19 cellular contexts compared by ENCODE assay signal in the genomic region with DNA sequence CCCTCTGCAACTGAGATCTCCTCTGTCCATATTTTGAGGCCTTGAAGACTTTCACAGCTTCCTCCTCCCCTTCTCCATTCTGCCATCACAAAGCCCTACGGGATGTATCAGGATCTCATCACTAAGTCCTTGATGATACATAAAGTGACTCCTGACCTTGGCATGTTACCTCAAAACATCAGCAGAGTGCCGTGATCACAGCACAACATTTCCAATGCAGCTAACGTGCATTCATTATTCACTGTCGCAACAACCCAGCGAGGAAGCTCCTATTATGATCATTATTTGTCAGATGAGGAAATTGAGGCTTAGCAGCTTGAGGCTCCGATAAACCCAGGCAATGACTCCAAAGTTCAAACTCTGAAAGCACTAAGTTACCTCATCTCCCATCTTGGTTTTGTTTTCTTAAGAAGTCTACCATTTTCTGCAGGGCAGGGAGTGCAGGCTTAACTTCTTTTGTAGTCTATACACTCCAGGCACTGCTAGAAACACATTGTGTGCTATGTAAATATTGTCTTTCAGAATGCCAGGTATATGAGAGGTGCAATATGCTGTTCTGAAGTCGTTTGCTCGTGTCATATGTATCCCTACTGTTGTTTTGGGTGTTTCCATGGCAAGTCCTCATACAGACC.
A peak's percentile ranks its signal among the peaks of the same experiment; 100 is the strongest.
DNase-seq lines count a peak whose midpoint lies in the region; ATAC-seq and TF ChIP-seq lines count a peak whose summit lies in the region.
"Had no signal": no experiment of that assay in that cellular context is flagged by ENCODE, and none has a peak within 500 bp of the region (broad histone marks: within the 10 kb centered on the region; RNA-seq: fewer than 3 reads in every experiment).

No MANE protein-coding gene starts in this region.

- no peak overlapping the region for H3K27ac ChIP-seq in breast epithelium
- H3K27ac ChIP-seq in brain microvascular endothelial cell, result no peak overlapping the region
- H3K27ac ChIP-seq in effector memory CD4-positive, alpha-beta T cell (ENCODE audit: insufficient read depth, low read length, poor library complexity, severe bottlenecking), result no peak overlapping the region

- no peak for TF ChIP-seq POLR2A in breast epithelium (IDR thresholded peaks at IDR 0.05)

- in situ Hi-C loops in T47D (cut with HindIII; ENCODE audit: low pct_unique_long_range_greater_than_20kb, low sequenced_read_pairs) (no loop called here), brain microvascular endothelial cell (cut with HindIII; ENCODE audit: low pct_ligation_motif_present, low sequenced_read_pairs) (no loop called here)

- H3K4me3 ChIP-seq in breast epithelium, result no peak overlapping the region
- no peak overlapping the region for H3K4me3 ChIP-seq in brain microvascular endothelial cell (ENCODE audit: low read depth, low read length)
- H3K4me3 ChIP-seq in effector memory CD4-positive, alpha-beta T cell (ENCODE audit: insufficient read depth, low read depth, low read length, poor library complexity, severe bottlenecking), result no peak overlapping the region
- H3K4me3 ChIP-seq: GM23338, K562 had no signal

- no peak for ATAC-seq in HG03565 (IDR thresholded peaks at IDR 0.05; ENCODE audit: unreplicated experiment)
- ATAC-seq: GM23338, HCT116, K562, Right ventricle myocardium inferior, T-helper 17 cell had no signal

- peak; percentile 28 to 51 for DNase-seq in T47D (ENCODE audit: low read depth in 1 of 2, low spot score in 1 of 2)
- DNase-seq in breast epithelium (ENCODE audit: low spot score in 2 of 2), result no peak
- DNase-seq in NCI-H146 treated with DMSO at 0.1 percent for 48 hours (lab: John Stamatoyannopoulos, UW; ENCODE audit: unreplicated experiment), result peak; percentile 63
- peak; percentile 6 for DNase-seq in brain microvascular endothelial cell
- DNase-seq in activated CD4-positive, alpha-beta T cell treated with anti-CD3 and anti-CD28 coated beads for 1 hour, result no peak
- DNase-seq in effector memory CD4-positive, alpha-beta T cell, result no peak
- DNase-seq: C1 segment of cervical spinal cord, DMS 273 treated with DMSO at 0.1 percent for 48 hours, MV-4-11, NCI-H1436, NCI-H2081 treated with DMSO at 0.1 percent for 48 hours, NCI-H2227 treated with DMSO at 0.1 percent for 48 hours, NCI-H524 treated with DMSO at 0.1 percent for 48 hours, T-helper 17 cell had no signal

- intact Hi-C loops in breast epithelium (cut with DNase I; ENCODE audit: low total_unique reads), result no loop called here

- H3K36me3 ChIP-seq in breast epithelium, result no peaks in the 10 kb centered on the region
- H3K36me3 ChIP-seq in brain microvascular endothelial cell (replicated peaks), result no peaks in the 10 kb centered on the region
- peaks cover 8% of the 10 kb centered on the region for H3K36me3 ChIP-seq in effector memory CD4-positive, alpha-beta T cell (ENCODE audit: control insufficient read depth, insufficient read depth, low read length)

- no peak for TF ChIP-seq CTCF in breast epithelium (IDR thresholded peaks at IDR 0.05)
- TF ChIP-seq CTCF in brain microvascular endothelial cell (IDR thresholded peaks at IDR 0.05; ENCODE audit: low read depth, low read length, missing control alignments), result no peak

- H3K27me3 ChIP-seq in breast epithelium (no peaks in the 10 kb centered on the region), brain microvascular endothelial cell (replicated peaks) (no peaks in the 10 kb centered on the region)
- no peaks in the 10 kb centered on the region for H3K27me3 ChIP-seq in effector memory CD4-positive, alpha-beta T cell (replicated peaks; ENCODE audit: control insufficient read depth, insufficient read depth, low read length, poor library complexity, severe bottlenecking)

- H3K9me3 ChIP-seq in breast epithelium, result no peaks in the 10 kb centered on the region
- no peaks in the 10 kb centered on the region for H3K9me3 ChIP-seq in effector memory CD4-positive, alpha-beta T cell (ENCODE audit: control insufficient read depth, low read length)

- H3K4me1 ChIP-seq in breast epithelium, result no peaks in the 10 kb centered on the region
- H3K4me1 ChIP-seq in effector memory CD4-positive, alpha-beta T cell (ENCODE audit: control insufficient read depth, insufficient read depth, low read length, poor library complexity, severe bottlenecking), result no peaks in the 10 kb centered on the region

Comparison
In these comparisons a context has a peak if more than half of its experiments do, and no peak if none do; other contexts are left out.
1. DNase-seq: peak in T47D (2 of 2), NCI-H146 treated with DMSO at 0.1 percent for 48 hours (single experiment) and brain microvascular endothelial cell (single experiment); none in breast epithelium (0 of 2), activated CD4-positive, alpha-beta T cell treated with anti-CD3 and anti-CD28 coated beads for 1 hour (single experiment) and effector memory CD4-positive, alpha-beta T cell (0 of 3).